10 cellular contexts compared by ENCODE assay signal in the genomic region with DNA sequence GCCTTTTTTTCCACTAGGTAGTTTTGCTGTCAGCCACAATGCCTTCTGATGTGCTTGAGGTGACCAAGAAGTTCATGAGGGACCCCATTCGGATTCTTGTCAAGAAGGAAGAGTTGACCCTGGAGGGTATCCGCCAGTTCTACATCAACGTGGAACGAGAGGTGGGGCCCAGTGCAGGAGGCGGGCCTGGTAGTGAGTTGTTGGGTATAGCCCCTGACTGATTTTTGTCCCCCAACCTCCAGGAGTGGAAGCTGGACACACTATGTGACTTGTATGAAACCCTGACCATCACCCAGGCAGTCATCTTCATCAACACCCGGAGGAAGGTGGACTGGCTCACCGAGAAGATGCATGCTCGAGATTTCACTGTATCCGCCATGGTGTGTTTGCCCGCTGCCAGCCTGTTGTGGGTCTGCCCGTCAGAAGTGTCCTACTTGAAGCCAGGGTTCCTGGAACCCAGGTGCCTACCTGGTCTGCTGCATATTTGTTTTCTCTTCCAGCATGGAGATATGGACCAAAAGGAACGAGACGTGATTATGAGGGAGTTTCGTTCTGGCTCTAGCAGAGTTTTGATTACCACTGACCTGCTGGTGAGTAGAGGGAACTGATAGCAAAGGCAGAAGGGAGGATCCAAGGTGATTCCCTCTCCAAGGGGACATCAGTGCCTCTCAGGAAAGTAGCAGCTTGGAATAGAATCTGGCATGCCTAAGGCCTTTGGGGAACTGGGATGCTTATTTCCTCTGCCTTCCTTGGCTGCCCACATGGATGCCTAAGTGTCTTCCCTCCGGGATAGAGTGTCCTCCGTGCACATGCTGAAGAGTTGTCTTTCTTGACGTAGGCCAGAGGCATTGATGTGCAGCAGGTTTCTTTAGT. TPM values are rescaled to one million over a fixed set of nuclear protein-coding genes. Genes with fewer than 3 reads are reported as not detected.
A peak's percentile ranks its signal among the peaks of the same experiment; 100 is the strongest.
DNase-seq lines count a peak whose midpoint lies in the region; ATAC-seq, FAIRE-seq and TF ChIP-seq lines count a peak whose summit lies in the region.
"Had no signal": no experiment of that assay in that cellular context is flagged by ENCODE, and none has a peak within 500 bp of the region (broad histone marks: within the 10 kb centered on the region; RNA-seq: fewer than 3 reads in every experiment).

No MANE protein-coding gene starts in this region.

- no peak overlapping the region for H2BK12ac ChIP-seq in H1 (ENCODE audit: low read depth, low read length)

- H3K4me2 ChIP-seq in H1 (ENCODE audit: insufficient read depth in 1 of 2, low read depth in 2 of 2, low read length in 2 of 2) = no peak overlapping the region

- TF ChIP-seq POLR2A in GM12891 (IDR thresholded peaks at IDR 0.05; ENCODE audit: low read depth, low read length) (peak; percentile 42), H1 (IDR thresholded peaks at IDR 0.05; ENCODE audit: control extremely low read depth in 1 of 2, low read depth in 2 of 2, low read length in 2 of 2) (peak; percentile 14 to 43; a peak in 2 of 3 replicates)

- DNase-seq in GM12891 (ENCODE audit: insufficient read length, low spot score) (no peak), RWPE1 (ENCODE audit: low spot score) (no peak), H1 (ENCODE audit: low read depth in 1 of 2, low spot score in 2 of 2) (no peak), psoas muscle (no peak), HK-2 (ENCODE audit: unreplicated experiment) (no peak)
- DNase-seq in activated effector memory CD4-positive, alpha-beta T cell treated with anti-CD3 and anti-CD28 coated beads, Interleukin-2, amount 50 U/mL, for 16 hours = no peak
- DNase-seq: effector CD8-positive, alpha-beta T cell; stimulated activated CD4-positive, alpha-beta T cell treated with anti-CD3 and anti-CD28 coated beads, Interleukin-4, amount 100 ng/mL, for 1 hour had no signal

- H3K9me3 ChIP-seq in H1 (ENCODE audit: insufficient read depth in 2 of 2, low read depth in 1 of 2, low read length in 1 of 2) (no peaks in the 10 kb centered on the region), psoas muscle (no peaks in the 10 kb centered on the region)

- no peak overlapping the region for H2BK120ac ChIP-seq in H1 (replicated peaks; ENCODE audit: low read depth, low read length)

- POLR2A ChIA-PET in RWPE1 (lab: Yijun Ruan, JAX; ENCODE audit: low non-redundant PET) (interaction anchor here (0.7 kb wide), 1 partner anchor 10 kb away, joined by 3 read pairs; no protein-coding TSS in a partner anchor), H1 (lab: Charles Lee; ENCODE audit: partially characterized antibody) (interaction anchor here (0.8 to 37.5 kb wide), 12 partner anchors 5 to 263 kb away, joined by 3 to 1144 read pairs (median 5); a partner anchor contains a TSS)

- no peak overlapping the region for H2BK15ac ChIP-seq in H1 (ENCODE audit: low read length)

- peaks cover 41 to 53% (median 48%) of the 10 kb centered on the region in 4 experiments for H3K36me3 ChIP-seq in H1 (ENCODE audit: control insufficient read depth in 2 of 4, insufficient read depth in 4 of 4, low read length in 3 of 4)
- H3K36me3 ChIP-seq in psoas muscle (ENCODE audit: insufficient read depth in 1 of 2, low read depth in 1 of 2) = peaks cover 16 to 53% of the 10 kb centered on the region in 2 donors

- H2BK5ac ChIP-seq in H1 (ENCODE audit: low read depth, low read length) = no peak overlapping the region

- 95% methylated on average over 16 of the region's 17 CpGs; no CpG with 5 or more reads in 1 of the 2 experiments for WGBS in H1 (ENCODE audit: extremely low coverage in 1 of 2, insufficient coverage in 1 of 2, insufficient read length in 1 of 2, insufficient replicate concordance in 2 of 2, low coverage in 1 of 2, low lambda C conversion rate in 2 of 2, missing lambda C conversion rate in 1 of 2), 2 experiments
- 73 to 81% (median 74%) methylated on average over 17 of the region's 17 CpGs for WGBS in psoas muscle, 3 donors

- no peak overlapping the region for H4K5ac ChIP-seq in H1 (ENCODE audit: insufficient read length, low read depth, low read length)

- ATAC-seq in psoas muscle (no peak), GM21526 (IDR thresholded peaks at IDR 0.05; ENCODE audit: low FRiP score, unreplicated experiment) (no peak)

- H3K14ac ChIP-seq in H1 (ENCODE audit: insufficient read length) = no peak overlapping the region

- peaks cover 7% of the 10 kb centered on the region; the same call in 1 of the 2 replicates for H3K79me1 ChIP-seq in H1 (ENCODE audit: low read depth, low read length)

- H2AFZ ChIP-seq in H1 (ENCODE audit: low read length) = no peak overlapping the region

- H2AK5ac ChIP-seq in H1 (ENCODE audit: low read depth, low read length) = no peak overlapping the region

- no peak overlapping the region for H2BK20ac ChIP-seq in H1 (ENCODE audit: low read length)

- no peak for TF ChIP-seq RAD21 in H1 (IDR thresholded peaks at IDR 0.05 in 1 of 2, conservative IDR thresholded peaks at IDR 0.05 in 1 of 2; ENCODE audit: low read depth in 2 of 2, low read length in 2 of 2)

- peaks cover 27 to 32% of the 10 kb centered on the region in 2 experiments for H4K20me1 ChIP-seq in H1 (replicated peaks in 1 of 2; ENCODE audit: control insufficient read depth in 1 of 2, insufficient read depth in 2 of 2, low read length in 2 of 2)

- peak overlapping the region; percentile 100 for H3K27ac ChIP-seq in RWPE1
- no peak overlapping the region for H3K27ac ChIP-seq in H1 (ENCODE audit: low read depth, low read length)
- peak overlapping the region; percentile 89 for H3K27ac ChIP-seq in psoas muscle

- TF ChIP-seq CTCF in RWPE1 (conservative IDR thresholded peaks at IDR 0.05; ENCODE audit: low read depth) (no peak), H1 (IDR thresholded peaks at IDR 0.05; ENCODE audit: control extremely low read depth in 1 of 3, insufficient read depth in 1 of 3, low read depth in 1 of 3, low read length in 3 of 3) (no peak), psoas muscle (IDR thresholded peaks at IDR 0.05) (no peak)

- intact Hi-C loops in psoas muscle (cut with DNase I) = no loop called here

- no peak for TF ChIP-seq EP300 in H1 (IDR thresholded peaks at IDR 0.05; ENCODE audit: borderline replicate concordance in 1 of 2, low read depth in 2 of 2, low read length in 2 of 2)

- H3K27me3 ChIP-seq in H1 (replicated peaks in 1 of 4; ENCODE audit: control insufficient read depth in 3 of 4, extremely low read depth in 1 of 4, insufficient read depth in 3 of 4, low read length in 3 of 4) (no peaks in the 10 kb centered on the region), psoas muscle (ENCODE audit: insufficient read depth in 3 of 3, low read length in 2 of 3) (no peaks in the 10 kb centered on the region)

- peaks cover 23 to 39% of the 10 kb centered on the region in 2 experiments for H3K79me2 ChIP-seq in H1 (ENCODE audit: control insufficient read depth in 1 of 2, insufficient read depth in 2 of 2, low read length in 2 of 2)

- CTCF ChIA-PET in RWPE1 (lab: Yijun Ruan, JAX) = interaction anchor here (0.6 to 0.7 kb wide), 3 partner anchors 11 to 274 kb away, joined by 3 to 5 read pairs (median 3); no protein-coding TSS in a partner anchor
- CTCF ChIA-PET in H1 (lab: Charles Lee; ENCODE audit: partially characterized antibody) = interaction anchor here (0.6 kb wide), 1 partner anchor 126 kb away, joined by 4 read pairs; no protein-coding TSS in a partner anchor

- H3K4ac ChIP-seq in H1 (replicated peaks; ENCODE audit: insufficient read length, low read depth, low read length) = no peak overlapping the region

- H3K4me3 ChIP-seq in H1 (ENCODE audit: extremely low read depth in 1 of 4, insufficient read depth in 2 of 4, low read depth in 3 of 4, low read length in 4 of 4) (no peak overlapping the region), psoas muscle (no peak overlapping the region)

- no peak overlapping the region for H4K91ac ChIP-seq in H1 (replicated peaks; ENCODE audit: insufficient read length, low read length)

- no peak overlapping the region for H3K18ac ChIP-seq in H1 (ENCODE audit: extremely low read depth, low read length)

- FAIRE-seq in GM12891 (lab: Jason Lieb, UNC) (no peak), H1 (lab: Jason Lieb, UNC) (no peak)

- peaks cover 2% of the 10 kb centered on the region; the same call in 1 of the 2 replicates for H3K23me2 ChIP-seq in H1 (ENCODE audit: low read depth, low read length)

- H3K56ac ChIP-seq in H1 (replicated peaks; ENCODE audit: insufficient read length, low read depth, low read length) = no peak overlapping the region

- no peak overlapping the region for H3K9ac ChIP-seq in H1 (replicated peaks in 1 of 4; ENCODE audit: extremely low read depth in 1 of 4, low read depth in 3 of 4, low read length in 3 of 4)

- no peak overlapping the region for H3K23ac ChIP-seq in H1 (ENCODE audit: insufficient read length)

- H3K4me1 ChIP-seq in H1 (replicated peaks in 1 of 4; ENCODE audit: control insufficient read depth in 3 of 4, insufficient read depth in 4 of 4, low read length in 3 of 4) (peaks cover 4 to 12% (median 8%) of the 10 kb centered on the region in 4 experiments; a peak in 6 of 7 replicates), psoas muscle (peaks cover 58% of the 10 kb centered on the region)

- no peak overlapping the region for H4K8ac ChIP-seq in H1 (ENCODE audit: extremely low read depth, insufficient read depth, low read length)

RNA-seq across cellular contexts. Expression of a gene that starts 1.9 kb away (rescaled TPM):
- polyA plus RNA-seq in GM12891 (2012; ENCODE audit: low read depth, missing spikeins) = 6.6 TPM
- total RNA-seq in H1 (2021; fragmentation: NEBNext Ultra II Directional; extraction: Animal tissue kit (Norgen Biotek cat#: 25700)) = 0.31 TPM in 1 of 2 replicates, not detected in the other
- polyA plus RNA-seq in H1 (2011; rRNA removed) = 0.18 and 0.35 TPM in 2 replicates
- polyA plus RNA-seq in H1 (2011; cell fraction: cytosol; rRNA removed) = 0.22 TPM
- 0.66 TPM for polyA plus RNA-seq in H1 (2011; cell fraction: nucleus; rRNA removed)
- polyA plus RNA-seq in H1 (2012, experiment 1 of 2) = 0.32 to 0.34 TPM in 2 of 4 replicates, not detected in the others
- not detected for polyA plus RNA-seq in H1 (2012, experiment 2 of 2)
- 0.16 TPM for polyA plus RNA-seq in H1 (2013, experiment 1 of 2)
- polyA plus RNA-seq in H1 (2013, experiment 2 of 2) = 0.18 TPM
- 0.83 and 1.8 TPM in 2 replicates for polyA minus RNA-seq in H1 (2011; rRNA and poly(A)+ RNA removed)
- not detected for polyA minus RNA-seq in H1 (2011; cell fraction: cytosol; rRNA and poly(A)+ RNA removed)
- polyA minus RNA-seq in H1 (2011; cell fraction: nucleus; rRNA and poly(A)+ RNA removed) = not detected
- 10 to 100 TPM; 15.8 to 38.4 (median 26.4) TPM for total RNA-seq in psoas muscle
- polyA plus RNA-seq in psoas muscle = 100 to 1,000 TPM in 1 of 3 donors, 10 to 100 TPM in 2; 16.5 to 298 (median 21.8) TPM

RNA-seq across cellular contexts. Expression of a gene that starts 6.1 kb away (rescaled TPM):
- polyA plus RNA-seq in GM12891 (2012; ENCODE audit: low read depth, missing spikeins) = 46.6 TPM
- 63.2 and 66.9 TPM in 2 replicates for total RNA-seq in H1 (2021; fragmentation: NEBNext Ultra II Directional; extraction: Animal tissue kit (Norgen Biotek cat#: 25700))
- polyA plus RNA-seq in H1 (2011; rRNA removed) = 142 and 154 TPM in 2 replicates
- 104 TPM for polyA plus RNA-seq in H1 (2011; cell fraction: cytosol; rRNA removed)
- polyA plus RNA-seq in H1 (2011; cell fraction: nucleus; rRNA removed) = 89.7 TPM
- polyA plus RNA-seq in H1 (2012, experiment 1 of 2) = 42.0 to 58.2 TPM (median 45.9 TPM) in 4 replicates
- 154 TPM for polyA plus RNA-seq in H1 (2012, experiment 2 of 2)
- 137 TPM for polyA plus RNA-seq in H1 (2013, experiment 1 of 2)
- 151 TPM for polyA plus RNA-seq in H1 (2013, experiment 2 of 2)
- 103 and 130 TPM in 2 replicates for polyA minus RNA-seq in H1 (2011; rRNA and poly(A)+ RNA removed)
- 21.1 TPM for polyA minus RNA-seq in H1 (2011; cell fraction: cytosol; rRNA and poly(A)+ RNA removed)
- polyA minus RNA-seq in H1 (2011; cell fraction: nucleus; rRNA and poly(A)+ RNA removed) = 22.7 TPM
- total RNA-seq in psoas muscle = 10 to 100 TPM; 19.3 to 40.6 (median 34.1) TPM
- 100 to 1,000 TPM in 1 of 3 donors, 10 to 100 TPM in 2; 53.6 to 147 (median 77.8) TPM for polyA plus RNA-seq in psoas muscle

RNA-seq across cellular contexts. Expression of a gene that starts 12.3 kb away (rescaled TPM):
- 1.0 TPM for polyA plus RNA-seq in GM12891 (2012; ENCODE audit: low read depth, missing spikeins)
- total RNA-seq in H1 (2021; fragmentation: NEBNext Ultra II Directional; extraction: Animal tissue kit (Norgen Biotek cat#: 25700)) = 14.3 and 15.2 TPM in 2 replicates
- 26.8 and 39.8 TPM in 2 replicates for polyA plus RNA-seq in H1 (2011; rRNA removed)
- 20.1 TPM for polyA plus RNA-seq in H1 (2011; cell fraction: cytosol; rRNA removed)
- polyA plus RNA-seq in H1 (2011; cell fraction: nucleus; rRNA removed) = 20.9 TPM
- polyA plus RNA-seq in H1 (2012, experiment 1 of 2) = 13.9 to 20.3 TPM (median 19.3 TPM) in 4 replicates
- polyA plus RNA-seq in H1 (2012, experiment 2 of 2) = 21.6 TPM
- polyA plus RNA-seq in H1 (2013, experiment 1 of 2) = 16.8 TPM
- 14.8 TPM for polyA plus RNA-seq in H1 (2013, experiment 2 of 2)
- polyA minus RNA-seq in H1 (2011; rRNA and poly(A)+ RNA removed) = 2.9 and 4.6 TPM in 2 replicates
- 7.6 TPM for polyA minus RNA-seq in H1 (2011; cell fraction: cytosol; rRNA and poly(A)+ RNA removed)
- 12.0 TPM for polyA minus RNA-seq in H1 (2011; cell fraction: nucleus; rRNA and poly(A)+ RNA removed)
- under 1 TPM; 0.19 to 0.71 (median 0.28) TPM for total RNA-seq in psoas muscle
- polyA plus RNA-seq in psoas muscle = under 1 TPM; 0.11 to 0.20 (median 0.17) TPM
- total RNA-seq: H4 had no signal

RNA-seq across cellular contexts. Expression of a gene that starts 15.8 kb away (rescaled TPM):
- 34.7 TPM for polyA plus RNA-seq in GM12891 (2012; ENCODE audit: low read depth, missing spikeins)
- 80.3 and 86.2 TPM in 2 replicates for total RNA-seq in H1 (2021; fragmentation: NEBNext Ultra II Directional; extraction: Animal tissue kit (Norgen Biotek cat#: 25700))
- polyA plus RNA-seq in H1 (2011; rRNA removed) = 87.3 and 129 TPM in 2 replicates
- polyA plus RNA-seq in H1 (2011; cell fraction: cytosol; rRNA removed) = 118 TPM
- polyA plus RNA-seq in H1 (2011; cell fraction: nucleus; rRNA removed) = 78.9 TPM
- 61.7 to 78.1 TPM (median 68.8 TPM) in 4 replicates for polyA plus RNA-seq in H1 (2012, experiment 1 of 2)
- polyA plus RNA-seq in H1 (2012, experiment 2 of 2) = 197 TPM
- 54.7 TPM for polyA plus RNA-seq in H1 (2013, experiment 1 of 2)
- 50.5 TPM for polyA plus RNA-seq in H1 (2013, experiment 2 of 2)
- 125 and 150 TPM in 2 replicates for polyA minus RNA-seq in H1 (2011; rRNA and poly(A)+ RNA removed)
- 57.5 TPM for polyA minus RNA-seq in H1 (2011; cell fraction: cytosol; rRNA and poly(A)+ RNA removed)
- 43.5 TPM for polyA minus RNA-seq in H1 (2011; cell fraction: nucleus; rRNA and poly(A)+ RNA removed)
- 10 to 100 TPM; 24.0 to 40.7 (median 38.3) TPM for total RNA-seq in psoas muscle
- polyA plus RNA-seq in psoas muscle = 10 to 100 TPM; 44.1 to 90.5 (median 76.1) TPM

RNA-seq across cellular contexts. Expression of a gene that starts 19.0 kb away (rescaled TPM):
- polyA plus RNA-seq in GM12891 (2012; ENCODE audit: low read depth, missing spikeins) = 10.4 TPM
- total RNA-seq in H1 (2021; fragmentation: NEBNext Ultra II Directional; extraction: Animal tissue kit (Norgen Biotek cat#: 25700)) = 2.1 and 2.3 TPM in 2 replicates
- polyA plus RNA-seq in H1 (2011; rRNA removed) (2.6 and 3.1 TPM in 2 replicates), psoas muscle (1 to 10 TPM; 2.8 to 4.3 (median 3.1) TPM)
- 0.83 TPM for polyA plus RNA-seq in H1 (2011; cell fraction: cytosol; rRNA removed)
- 5.0 TPM for polyA plus RNA-seq in H1 (2011; cell fraction: nucleus; rRNA removed)
- polyA plus RNA-seq in H1 (2012, experiment 1 of 2) = 3.3 to 6.2 TPM (median 4.6 TPM) in 4 replicates
- 3.3 TPM for polyA plus RNA-seq in H1 (2012, experiment 2 of 2)
- 1.9 TPM for polyA plus RNA-seq in H1 (2013, experiment 1 of 2)
- polyA plus RNA-seq in H1 (2013, experiment 2 of 2) = 1.9 TPM
- polyA minus RNA-seq in H1 (2011; rRNA and poly(A)+ RNA removed) = 1.0 and 2.7 TPM in 2 replicates
- not detected for polyA minus RNA-seq in H1 (2011; cell fraction: cytosol; rRNA and poly(A)+ RNA removed)
- 1.5 TPM for polyA minus RNA-seq in H1 (2011; cell fraction: nucleus; rRNA and poly(A)+ RNA removed)
- total RNA-seq in psoas muscle = 1 to 10 TPM; 4.0 to 5.4 (median 4.5) TPM
- total RNA-seq: H4 had no signal

Comparison
In these comparisons a context has a peak if more than half of its experiments do, and no peak if none do; other contexts are left out.
1. RNA of a gene that starts 1.9 kb away (total RNA-seq): 15.8 to 38.4 TPM in psoas muscle; 0.31 TPM in H1; every median in the first group is over 10 times any median in the second.